In genomic region chr2:167480232-167480985, GRCh38 we compare ENCODE assay signal across 1 cellular context.
TF ChIP-seq lines count a peak whose summit lies in the region.

No MANE protein-coding gene starts in this region.

TF ChIP-seq in SK-N-SH treated with all-trans-retinoic acid at 6 μM for 48 hours, 23 proteins besides CTCF, POLR2A, EP300 and RAD21 (continued from another document):
- no peak for TF ChIP-seq ZNF565 (CRISPR knock-in tag; conservative IDR thresholded peaks at IDR 0.05; ENCODE audit: low read depth)
TF ChIP-seq in SK-N-SH treated with all-trans-retinoic acid at 6 μM for 48 hours: peak in this region for 0.
